1 cellular context compared by ENCODE assay signal in the genomic region with DNA sequence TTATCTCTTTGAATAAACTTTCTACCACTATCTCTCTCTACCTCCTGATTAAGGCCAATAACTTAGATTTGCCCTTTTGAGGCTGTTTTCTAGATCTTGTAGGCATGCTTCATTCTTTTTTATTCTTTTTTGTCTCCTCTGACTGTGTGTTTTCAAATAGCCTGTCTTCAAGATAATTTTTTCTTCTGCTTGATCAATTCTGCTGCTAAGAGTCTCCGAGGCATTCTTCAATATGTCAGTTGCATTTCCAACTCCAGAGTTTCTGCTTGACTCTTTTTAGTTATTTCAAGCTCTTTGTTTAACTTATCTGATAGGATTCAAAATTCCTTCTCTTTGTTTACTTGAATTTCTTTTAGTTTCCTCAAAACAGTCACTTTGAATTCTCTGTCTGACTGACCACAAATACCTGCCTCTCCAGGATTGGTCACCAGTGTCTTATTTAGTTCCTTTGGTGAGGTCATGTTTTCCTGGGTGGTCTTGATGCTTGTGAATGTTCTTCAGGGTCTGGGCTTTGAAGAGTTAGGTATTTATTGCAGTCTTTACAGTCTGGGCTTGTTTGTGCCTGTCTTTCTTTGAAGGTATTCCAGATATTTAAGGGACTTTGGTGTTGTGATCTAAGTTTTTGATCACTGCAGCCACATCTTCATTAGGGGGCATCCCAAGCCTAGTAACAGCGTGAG.
TF ChIP-seq lines count a peak whose summit lies in the region.

No MANE protein-coding gene starts in this region.

TF ChIP-seq in K562, 482 proteins besides CTCF, POLR2A, EP300 and RAD21 (continued from another document):
- TF ChIP-seq, protein P1, sequence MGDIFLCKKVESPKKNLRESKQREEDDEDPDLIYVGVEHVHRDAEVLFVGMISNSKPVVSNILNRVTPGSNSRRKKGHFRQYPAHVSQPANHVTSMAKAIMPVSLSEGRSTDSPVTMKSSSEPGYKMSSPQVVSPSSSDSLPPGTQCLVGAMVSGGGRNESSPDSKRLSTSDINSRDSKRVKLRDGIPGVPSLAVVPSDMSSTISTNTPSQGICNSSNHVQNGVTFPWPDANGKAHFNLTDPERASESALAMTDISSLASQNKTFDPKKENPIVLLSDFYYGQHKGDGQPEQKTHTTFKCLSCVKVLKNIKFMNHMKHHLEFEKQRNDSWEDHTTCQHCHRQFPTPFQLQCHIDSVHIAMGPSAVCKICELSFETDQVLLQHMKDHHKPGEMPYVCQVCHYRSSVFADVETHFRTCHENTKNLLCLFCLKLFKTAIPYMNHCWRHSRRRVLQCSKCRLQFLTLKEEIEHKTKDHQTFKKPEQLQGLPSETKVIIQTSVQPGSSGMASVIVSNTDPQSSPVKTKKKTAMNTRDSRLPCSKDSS (IDR thresholded peaks at IDR 0.05; ENCODE audit: low read depth, partially characterized antibody): peak; percentile 88
- no peak for TF ChIP-seq KDM1A (IDR thresholded peaks at IDR 0.05)
- TF ChIP-seq, protein P2, sequence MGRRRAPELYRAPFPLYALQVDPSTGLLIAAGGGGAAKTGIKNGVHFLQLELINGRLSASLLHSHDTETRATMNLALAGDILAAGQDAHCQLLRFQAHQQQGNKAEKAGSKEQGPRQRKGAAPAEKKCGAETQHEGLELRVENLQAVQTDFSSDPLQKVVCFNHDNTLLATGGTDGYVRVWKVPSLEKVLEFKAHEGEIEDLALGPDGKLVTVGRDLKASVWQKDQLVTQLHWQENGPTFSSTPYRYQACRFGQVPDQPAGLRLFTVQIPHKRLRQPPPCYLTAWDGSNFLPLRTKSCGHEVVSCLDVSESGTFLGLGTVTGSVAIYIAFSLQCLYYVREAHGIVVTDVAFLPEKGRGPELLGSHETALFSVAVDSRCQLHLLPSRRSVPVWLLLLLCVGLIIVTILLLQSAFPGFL (CRISPR knock-in tag; IDR thresholded peaks at IDR 0.05): no peak
- 0 out of 2 replicates have a peak, but pooled peaks have one; percentile 72 for TF ChIP-seq ZEB2 (IDR thresholded peaks at IDR 0.05)
- no peak for TF ChIP-seq ERF (CRISPR knock-in tag; IDR thresholded peaks at IDR 0.05)
- TF ChIP-seq HNRNPL (IDR thresholded peaks at IDR 0.05; ENCODE audit: low read depth, low read length): no peak
- no peak for TF ChIP-seq ETV5 (CRISPR knock-in tag; IDR thresholded peaks at IDR 0.05; ENCODE audit: low read depth)
- TF ChIP-seq, protein P3, sequence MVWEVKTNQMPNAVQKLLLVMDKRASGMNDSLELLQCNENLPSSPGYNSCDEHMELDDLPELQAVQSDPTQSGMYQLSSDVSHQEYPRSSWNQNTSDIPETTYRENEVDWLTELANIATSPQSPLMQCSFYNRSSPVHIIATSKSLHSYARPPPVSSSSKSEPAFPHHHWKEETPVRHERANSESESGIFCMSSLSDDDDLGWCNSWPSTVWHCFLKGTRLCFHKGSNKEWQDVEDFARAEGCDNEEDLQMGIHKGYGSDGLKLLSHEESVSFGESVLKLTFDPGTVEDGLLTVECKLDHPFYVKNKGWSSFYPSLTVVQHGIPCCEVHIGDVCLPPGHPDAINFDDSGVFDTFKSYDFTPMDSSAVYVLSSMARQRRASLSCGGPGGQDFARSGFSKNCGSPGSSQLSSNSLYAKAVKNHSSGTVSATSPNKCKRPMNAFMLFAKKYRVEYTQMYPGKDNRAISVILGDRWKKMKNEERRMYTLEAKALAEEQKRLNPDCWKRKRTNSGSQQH (CRISPR knock-in tag; IDR thresholded peaks at IDR 0.05): no peak
- no peak for TF ChIP-seq IFI16 (CRISPR knock-in tag; IDR thresholded peaks at IDR 0.05)
- TF ChIP-seq, protein P4, sequence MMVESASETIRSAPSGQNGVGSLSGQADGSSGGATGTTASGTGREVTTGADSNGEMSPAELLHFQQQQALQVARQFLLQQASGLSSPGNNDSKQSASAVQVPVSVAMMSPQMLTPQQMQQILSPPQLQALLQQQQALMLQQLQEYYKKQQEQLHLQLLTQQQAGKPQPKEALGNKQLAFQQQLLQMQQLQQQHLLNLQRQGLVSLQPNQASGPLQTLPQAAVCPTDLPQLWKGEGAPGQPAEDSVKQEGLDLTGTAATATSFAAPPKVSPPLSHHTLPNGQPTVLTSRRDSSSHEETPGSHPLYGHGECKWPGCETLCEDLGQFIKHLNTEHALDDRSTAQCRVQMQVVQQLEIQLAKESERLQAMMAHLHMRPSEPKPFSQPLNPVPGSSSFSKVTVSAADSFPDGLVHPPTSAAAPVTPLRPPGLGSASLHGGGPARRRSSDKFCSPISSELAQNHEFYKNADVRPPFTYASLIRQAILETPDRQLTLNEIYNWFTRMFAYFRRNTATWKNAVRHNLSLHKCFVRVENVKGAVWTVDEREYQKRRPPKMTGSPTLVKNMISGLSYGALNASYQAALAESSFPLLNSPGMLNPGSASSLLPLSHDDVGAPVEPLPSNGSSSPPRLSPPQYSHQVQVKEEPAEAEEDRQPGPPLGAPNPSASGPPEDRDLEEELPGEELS (CRISPR knock-in tag; IDR thresholded peaks at IDR 0.05; ENCODE audit: borderline replicate concordance): no peak
- TF ChIP-seq TEAD4 (IDR thresholded peaks at IDR 0.05; ENCODE audit: low read length): no peak
- TF ChIP-seq TEAD4 (CRISPR knock-in tag; IDR thresholded peaks at IDR 0.05; ENCODE audit: borderline replicate concordance): no peak
- no peak for TF ChIP-seq ZNF197 (CRISPR knock-in tag; IDR thresholded peaks at IDR 0.05; ENCODE audit: low read depth)
- TF ChIP-seq, protein P5, sequence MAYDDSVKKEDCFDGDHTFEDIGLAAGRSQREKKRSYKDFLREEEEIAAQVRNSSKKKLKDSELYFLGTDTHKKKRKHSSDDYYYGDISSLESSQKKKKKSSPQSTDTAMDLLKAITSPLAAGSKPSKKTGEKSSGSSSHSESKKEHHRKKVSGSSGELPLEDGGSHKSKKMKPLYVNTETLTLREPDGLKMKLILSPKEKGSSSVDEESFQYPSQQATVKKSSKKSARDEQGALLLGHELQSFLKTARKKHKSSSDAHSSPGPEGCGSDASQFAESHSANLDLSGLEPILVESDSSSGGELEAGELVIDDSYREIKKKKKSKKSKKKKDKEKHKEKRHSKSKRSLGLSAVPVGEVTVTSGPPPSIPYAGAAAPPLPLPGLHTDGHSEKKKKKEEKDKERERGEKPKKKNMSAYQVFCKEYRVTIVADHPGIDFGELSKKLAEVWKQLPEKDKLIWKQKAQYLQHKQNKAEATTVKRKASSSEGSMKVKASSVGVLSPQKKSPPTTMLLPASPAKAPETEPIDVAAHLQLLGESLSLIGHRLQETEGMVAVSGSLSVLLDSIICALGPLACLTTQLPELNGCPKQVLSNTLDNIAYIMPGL (CRISPR knock-in tag; IDR thresholded peaks at IDR 0.05): no peak
- TF ChIP-seq, protein P6, sequence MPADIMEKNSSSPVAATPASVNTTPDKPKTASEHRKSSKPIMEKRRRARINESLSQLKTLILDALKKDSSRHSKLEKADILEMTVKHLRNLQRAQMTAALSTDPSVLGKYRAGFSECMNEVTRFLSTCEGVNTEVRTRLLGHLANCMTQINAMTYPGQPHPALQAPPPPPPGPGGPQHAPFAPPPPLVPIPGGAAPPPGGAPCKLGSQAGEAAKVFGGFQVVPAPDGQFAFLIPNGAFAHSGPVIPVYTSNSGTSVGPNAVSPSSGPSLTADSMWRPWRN (IDR thresholded peaks at IDR 0.05; ENCODE audit: low read depth): no peak
- no peak for TF ChIP-seq PRMT5 (CRISPR knock-in tag; IDR thresholded peaks at IDR 0.05)
- no peak for TF ChIP-seq ZNF24 (IDR thresholded peaks at IDR 0.05)
- no peak for TF ChIP-seq TEAD2 (tag; IDR thresholded peaks at IDR 0.05)
- TF ChIP-seq ZFX (CRISPR knock-in tag; IDR thresholded peaks at IDR 0.05): no peak
- TF ChIP-seq CC2D1A (IDR thresholded peaks at IDR 0.05): peak; percentile 37; the same call in 1 of the 2 replicates
- TF ChIP-seq, protein P7, sequence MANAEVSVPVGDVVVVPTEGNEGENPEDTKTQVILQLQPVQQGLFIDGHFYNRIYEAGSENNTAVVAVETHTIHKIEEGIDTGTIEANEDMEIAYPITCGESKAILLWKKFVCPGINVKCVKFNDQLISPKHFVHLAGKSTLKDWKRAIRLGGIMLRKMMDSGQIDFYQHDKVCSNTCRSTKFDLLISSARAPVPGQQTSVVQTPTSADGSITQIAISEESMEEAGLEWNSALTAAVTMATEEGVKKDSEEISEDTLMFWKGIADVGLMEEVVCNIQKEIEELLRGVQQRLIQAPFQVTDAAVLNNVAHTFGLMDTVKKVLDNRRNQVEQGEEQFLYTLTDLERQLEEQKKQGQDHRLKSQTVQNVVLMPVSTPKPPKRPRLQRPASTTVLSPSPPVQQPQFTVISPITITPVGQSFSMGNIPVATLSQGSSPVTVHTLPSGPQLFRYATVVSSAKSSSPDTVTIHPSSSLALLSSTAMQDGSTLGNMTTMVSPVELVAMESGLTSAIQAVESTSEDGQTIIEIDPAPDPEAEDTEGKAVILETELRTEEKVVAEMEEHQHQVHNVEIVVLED (CRISPR knock-in tag; IDR thresholded peaks at IDR 0.05): no peak
- no peak for TF ChIP-seq ZNF717 (CRISPR knock-in tag; IDR thresholded peaks at IDR 0.05)
- TF ChIP-seq, protein P8, sequence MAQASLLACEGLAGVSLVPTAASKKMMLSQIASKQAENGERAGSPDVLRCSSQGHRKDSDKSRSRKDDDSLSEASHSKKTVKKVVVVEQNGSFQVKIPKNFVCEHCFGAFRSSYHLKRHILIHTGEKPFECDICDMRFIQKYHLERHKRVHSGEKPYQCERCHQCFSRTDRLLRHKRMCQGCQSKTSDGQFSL (CRISPR knock-in tag; IDR thresholded peaks at IDR 0.05): no peak
- TF ChIP-seq, protein P8 (tag; IDR thresholded peaks at IDR 0.05): no peak
- TF ChIP-seq SMARCA4 (IDR thresholded peaks at IDR 0.05): no peak
- TF ChIP-seq TRIM24 (IDR thresholded peaks at IDR 0.05): peak; percentile 16 to 70; a peak in 2 of 4 replicates
- no peak for TF ChIP-seq BDP1 (IDR thresholded peaks at IDR 0.05; ENCODE audit: insufficient read depth, insufficient read length)
- peak in 1 of 2 experiments; percentile 85; a peak in 2 of 3 replicates for TF ChIP-seq CBX3 (IDR thresholded peaks at IDR 0.05; ENCODE audit: borderline replicate concordance in 1 of 2, low read length in 2 of 2)
- no peak for TF ChIP-seq SIN3B (IDR thresholded peaks at IDR 0.05; ENCODE audit: low read depth)
- TF ChIP-seq, protein P9, sequence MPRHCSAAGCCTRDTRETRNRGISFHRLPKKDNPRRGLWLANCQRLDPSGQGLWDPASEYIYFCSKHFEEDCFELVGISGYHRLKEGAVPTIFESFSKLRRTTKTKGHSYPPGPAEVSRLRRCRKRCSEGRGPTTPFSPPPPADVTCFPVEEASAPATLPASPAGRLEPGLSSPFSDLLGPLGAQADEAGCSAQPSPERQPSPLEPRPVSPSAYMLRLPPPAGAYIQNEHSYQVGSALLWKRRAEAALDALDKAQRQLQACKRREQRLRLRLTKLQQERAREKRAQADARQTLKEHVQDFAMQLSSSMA (CRISPR knock-in tag; IDR thresholded peaks at IDR 0.05): no peak
- TF ChIP-seq, protein P10, sequence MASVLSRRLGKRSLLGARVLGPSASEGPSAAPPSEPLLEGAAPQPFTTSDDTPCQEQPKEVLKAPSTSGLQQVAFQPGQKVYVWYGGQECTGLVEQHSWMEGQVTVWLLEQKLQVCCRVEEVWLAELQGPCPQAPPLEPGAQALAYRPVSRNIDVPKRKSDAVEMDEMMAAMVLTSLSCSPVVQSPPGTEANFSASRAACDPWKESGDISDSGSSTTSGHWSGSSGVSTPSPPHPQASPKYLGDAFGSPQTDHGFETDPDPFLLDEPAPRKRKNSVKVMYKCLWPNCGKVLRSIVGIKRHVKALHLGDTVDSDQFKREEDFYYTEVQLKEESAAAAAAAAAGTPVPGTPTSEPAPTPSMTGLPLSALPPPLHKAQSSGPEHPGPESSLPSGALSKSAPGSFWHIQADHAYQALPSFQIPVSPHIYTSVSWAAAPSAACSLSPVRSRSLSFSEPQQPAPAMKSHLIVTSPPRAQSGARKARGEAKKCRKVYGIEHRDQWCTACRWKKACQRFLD (CRISPR knock-in tag; IDR thresholded peaks at IDR 0.05): no peak
- no peak for TF ChIP-seq SUPT5H (IDR thresholded peaks at IDR 0.05)
- no peak for TF ChIP-seq ZNF431 (CRISPR knock-in tag; IDR thresholded peaks at IDR 0.05)
- no peak for TF ChIP-seq ASH1L (IDR thresholded peaks at IDR 0.05; ENCODE audit: borderline replicate concordance, low read depth, partially characterized antibody)
- no peak for TF ChIP-seq CXXC5 (CRISPR knock-in tag; IDR thresholded peaks at IDR 0.05)
- TF ChIP-seq STAG1 (CRISPR knock-in tag; IDR thresholded peaks at IDR 0.05; ENCODE audit: borderline replicate concordance): no peak
- TF ChIP-seq, protein P11, sequence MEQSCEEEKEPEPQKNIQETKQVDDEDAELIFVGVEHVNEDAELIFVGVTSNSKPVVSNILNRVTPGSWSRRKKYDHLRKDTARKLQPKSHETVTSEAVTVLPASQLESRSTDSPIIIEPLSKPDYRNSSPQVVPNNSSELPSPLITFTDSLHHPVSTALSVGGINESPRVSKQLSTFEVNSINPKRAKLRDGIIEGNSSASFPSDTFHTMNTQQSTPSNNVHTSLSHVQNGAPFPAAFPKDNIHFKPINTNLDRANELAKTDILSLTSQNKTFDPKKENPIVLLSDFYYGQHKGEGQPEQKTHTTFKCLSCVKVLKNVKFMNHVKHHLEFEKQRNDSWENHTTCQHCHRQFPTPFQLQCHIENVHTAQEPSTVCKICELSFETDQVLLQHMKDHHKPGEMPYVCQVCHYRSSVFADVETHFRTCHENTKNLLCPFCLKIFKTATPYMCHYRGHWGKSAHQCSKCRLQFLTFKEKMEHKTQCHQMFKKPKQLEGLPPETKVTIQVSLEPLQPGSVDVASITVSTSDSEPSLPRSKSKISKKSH (CRISPR knock-in tag; IDR thresholded peaks at IDR 0.05): peak; percentile 83; the same call in 1 of the 2 replicates
- TF ChIP-seq, protein P12, sequence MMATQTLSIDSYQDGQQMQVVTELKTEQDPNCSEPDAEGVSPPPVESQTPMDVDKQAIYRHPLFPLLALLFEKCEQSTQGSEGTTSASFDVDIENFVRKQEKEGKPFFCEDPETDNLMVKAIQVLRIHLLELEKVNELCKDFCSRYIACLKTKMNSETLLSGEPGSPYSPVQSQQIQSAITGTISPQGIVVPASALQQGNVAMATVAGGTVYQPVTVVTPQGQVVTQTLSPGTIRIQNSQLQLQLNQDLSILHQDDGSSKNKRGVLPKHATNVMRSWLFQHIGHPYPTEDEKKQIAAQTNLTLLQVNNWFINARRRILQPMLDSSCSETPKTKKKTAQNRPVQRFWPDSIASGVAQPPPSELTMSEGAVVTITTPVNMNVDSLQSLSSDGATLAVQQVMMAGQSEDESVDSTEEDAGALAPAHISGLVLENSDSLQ (IDR thresholded peaks at IDR 0.05): no peak
- no peak for TF ChIP-seq ZFP30 (CRISPR knock-in tag; IDR thresholded peaks at IDR 0.05; ENCODE audit: borderline replicate concordance)
- TF ChIP-seq, protein P13, sequence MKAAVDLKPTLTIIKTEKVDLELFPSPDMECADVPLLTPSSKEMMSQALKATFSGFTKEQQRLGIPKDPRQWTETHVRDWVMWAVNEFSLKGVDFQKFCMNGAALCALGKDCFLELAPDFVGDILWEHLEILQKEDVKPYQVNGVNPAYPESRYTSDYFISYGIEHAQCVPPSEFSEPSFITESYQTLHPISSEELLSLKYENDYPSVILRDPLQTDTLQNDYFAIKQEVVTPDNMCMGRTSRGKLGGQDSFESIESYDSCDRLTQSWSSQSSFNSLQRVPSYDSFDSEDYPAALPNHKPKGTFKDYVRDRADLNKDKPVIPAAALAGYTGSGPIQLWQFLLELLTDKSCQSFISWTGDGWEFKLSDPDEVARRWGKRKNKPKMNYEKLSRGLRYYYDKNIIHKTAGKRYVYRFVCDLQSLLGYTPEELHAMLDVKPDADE (conservative IDR thresholded peaks at IDR 0.05; ENCODE audit: control insufficient read depth, low read depth, low read length): no peak
- no peak for TF ChIP-seq TEAD1 (CRISPR knock-in tag; IDR thresholded peaks at IDR 0.05)
- TF ChIP-seq HDAC8 (tag; IDR thresholded peaks at IDR 0.05): no peak
- no peak for TF ChIP-seq PHF21A (IDR thresholded peaks at IDR 0.05; ENCODE audit: borderline replicate concordance, low read depth)
